8 cellular contexts compared by ENCODE assay signal in the genomic region with DNA sequence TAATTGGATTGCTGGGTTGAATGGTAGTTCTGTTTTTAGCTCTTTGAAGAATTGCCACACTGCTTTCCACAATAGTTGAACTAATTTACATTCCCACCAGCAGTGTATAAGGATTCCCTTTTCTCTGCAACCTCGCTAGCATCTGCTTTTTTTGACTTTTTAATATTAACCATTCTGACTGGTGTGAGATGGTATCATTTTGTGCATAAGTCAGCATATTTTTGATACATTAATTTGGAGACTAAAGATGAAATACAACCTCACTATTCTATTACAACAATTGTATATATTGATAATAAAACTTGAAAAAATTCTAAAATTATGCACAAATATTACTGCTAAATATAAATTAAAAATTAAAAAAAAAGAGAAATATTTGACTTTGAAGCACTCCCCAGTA.
DNase-seq lines count a peak whose midpoint lies in the region; ATAC-seq, FAIRE-seq and TF ChIP-seq lines count a peak whose summit lies in the region.
"Not testable (repeated sequence)": the region's sequence is repeated elsewhere in the genome, so short reads cannot be mapped to it uniquely, and the experiment has no call there.

No MANE protein-coding gene starts in this region.

- H2AK5ac ChIP-seq in IMR-90 (ENCODE audit: low read depth, low read length): not testable (repeated sequence)

- not testable (repeated sequence) for H2BK5ac ChIP-seq in IMR-90 (ENCODE audit: low read depth, low read length, poor library complexity, severe bottlenecking)

- TF ChIP-seq POLR2A in A549 (IDR thresholded peaks at IDR 0.05; ENCODE audit: low read length); IMR-90 (IDR thresholded peaks at IDR 0.05; ENCODE audit: low read depth, low read length); K562 (conservative IDR thresholded peaks at IDR 0.05); HepG2 (IDR thresholded peaks at IDR 0.05; ENCODE audit: insufficient read depth in 1 of 2, low read depth in 2 of 2, low read length in 2 of 2): not testable (repeated sequence)

- TF ChIP-seq RAD21 in A549 (conservative IDR thresholded peaks at IDR 0.05 in 1 of 2, IDR thresholded peaks at IDR 0.05 in 1 of 2); IMR-90 (IDR thresholded peaks at IDR 0.05; ENCODE audit: low read length); K562 (CRISPR knock-in tag; conservative IDR thresholded peaks at IDR 0.05 in 1 of 2, IDR thresholded peaks at IDR 0.05 in 1 of 2); HepG2 (CRISPR knock-in tag; IDR thresholded peaks at IDR 0.05): not testable (repeated sequence)

- not testable (repeated sequence) for ATAC-seq in A549; IMR-90 (ENCODE audit: low read depth); K562; HepG2; pancreas

- H4K5ac ChIP-seq in IMR-90 (ENCODE audit: low read depth, low read length): not testable (repeated sequence)

- TF ChIP-seq EP300 in A549 (IDR thresholded peaks at IDR 0.05); K562 (IDR thresholded peaks at IDR 0.05; ENCODE audit: low read length); HepG2 (IDR thresholded peaks at IDR 0.05; ENCODE audit: low read depth in 2 of 2, low read length in 2 of 2); HepG2 (CRISPR knock-in tag; IDR thresholded peaks at IDR 0.05; ENCODE audit: borderline replicate concordance): not testable (repeated sequence)

- H2BK120ac ChIP-seq in IMR-90 (ENCODE audit: low read depth, low read length): not testable (repeated sequence)

- H3K4me3 ChIP-seq in A549; IMR-90 (ENCODE audit: insufficient read depth, low read depth, low read length); K562; HepG2 (replicated peaks in 1 of 3; ENCODE audit: insufficient read depth in 1 of 3, low read depth in 2 of 3, low read length in 3 of 3); pancreas: not testable (repeated sequence)

- H4K91ac ChIP-seq in IMR-90 (ENCODE audit: insufficient read depth, low read depth, low read length): not testable (repeated sequence)

- H3K23ac ChIP-seq in IMR-90 (ENCODE audit: low read depth, low read length): not testable (repeated sequence)

- H3K56ac ChIP-seq in IMR-90 (ENCODE audit: extremely low read depth, insufficient read depth, low read length): not testable (repeated sequence)

- in situ Hi-C loops in IMR-90 (cut with MboI; ENCODE audit: low sequenced_read_pairs); K562 (cut with MboI); HepG2 (cut with HindIII; ENCODE audit: extremely low pct_ligation_motif_present, low pct_unique_long_range_greater_than_20kb): not testable (repeated sequence)

- H3K79me1 ChIP-seq in IMR-90 (ENCODE audit: low read depth in 1 of 2, low read length in 2 of 2): not testable (repeated sequence)

- not testable (repeated sequence) for TF ChIP-seq CTCF in A549 (IDR thresholded peaks at IDR 0.05); IMR-90 (conservative IDR thresholded peaks at IDR 0.05; ENCODE audit: low read depth, low read length); K562 (IDR thresholded peaks at IDR 0.05 in 2 of 3, conservative IDR thresholded peaks at IDR 0.05 in 1 of 3; ENCODE audit: insufficient read depth in 2 of 3, low read depth in 1 of 3, low read length in 3 of 3); HepG2 (CRISPR knock-in tag; IDR thresholded peaks at IDR 0.05); pancreas (IDR thresholded peaks at IDR 0.05)

- not testable (repeated sequence) for H3K36me3 ChIP-seq in IMR-90 (ENCODE audit: control insufficient read depth, insufficient read depth, low read length); K562 (ENCODE audit: control insufficient read depth, insufficient read depth, low read length); HepG2 (replicated peaks in 1 of 2; ENCODE audit: control insufficient read depth in 1 of 2, insufficient read depth in 2 of 2, low read length in 2 of 2); pancreas

- intact Hi-C loops in IMR-90 (cut with micrococcal nuclease); K562 (cut with micrococcal nuclease); HepG2 (cut with micrococcal nuclease; ENCODE audit: unreplicated experiment); pancreas (cut with DNase I): not testable (repeated sequence)

- FAIRE-seq in A549 (lab: Jason Lieb, UNC) (peak; percentile 91), GM18507 (lab: Jason Lieb, UNC) (peak; percentile 86), colon (lab: Jason Lieb, UNC) (peak; percentile 95), frontal cortex (lab: Jason Lieb, UNC) (peak; percentile 40), pancreas (lab: Jason Lieb, UNC) (peak; percentile 95)
- not testable (repeated sequence) for FAIRE-seq in K562 (lab: Jason Lieb, UNC); HepG2 (lab: Jason Lieb, UNC)

- H3K9me1 ChIP-seq in IMR-90 (ENCODE audit: insufficient read depth, low read length); K562 (ENCODE audit: control insufficient read depth, insufficient read depth, low read length): not testable (repeated sequence)

- not testable (repeated sequence) for H3K27me3 ChIP-seq in IMR-90 (ENCODE audit: control insufficient read depth, insufficient read depth, low read length); K562 (ENCODE audit: control insufficient read depth in 2 of 2, insufficient read depth in 2 of 2, low read length in 2 of 2); HepG2 (ENCODE audit: control insufficient read depth in 1 of 2, insufficient read depth in 2 of 2, low read length in 2 of 2); pancreas

- H3K4ac ChIP-seq in IMR-90 (ENCODE audit: low read depth, low read length): not testable (repeated sequence)

- not testable (repeated sequence) for H3K14ac ChIP-seq in IMR-90 (replicated peaks; ENCODE audit: low read depth, low read length)

- H3K9ac ChIP-seq in IMR-90 (ENCODE audit: low read depth, low read length); K562 (ENCODE audit: insufficient read depth in 1 of 2, low read depth in 2 of 2, low read length in 2 of 2); HepG2 (ENCODE audit: insufficient read depth, low read depth, low read length): not testable (repeated sequence)

- H3K4me1 ChIP-seq in A549; IMR-90 (ENCODE audit: control insufficient read depth, insufficient read depth, low read length); K562 (replicated peaks in 1 of 2; ENCODE audit: control insufficient read depth in 2 of 2, insufficient read depth in 2 of 2, low read length in 2 of 2); HepG2 (ENCODE audit: insufficient read depth, low read length); pancreas: not testable (repeated sequence)

- CTCF ChIA-PET in A549 (lab: Yijun Ruan, JAX); IMR-90 (lab: Yijun Ruan, JAX); K562 (lab: Yijun Ruan, JAX; ENCODE audit: low intra/inter-chr PET ratio); HepG2 (lab: Yijun Ruan, JAX; ENCODE audit: low intra/inter-chr PET ratio, low total read pairs): not testable (repeated sequence)

- BruUV-seq in IMR-90 (replicated peaks; lab: Mats Ljungman, UMichigan); K562 (replicated peaks; lab: Mats Ljungman, UMichigan); HepG2 (replicated peaks; lab: Mats Ljungman, UMichigan): not testable (repeated sequence)

- not testable (repeated sequence) for DNase-seq in A549 (ENCODE audit: low read depth in 1 of 2, low spot score in 1 of 2); GM18507 (ENCODE audit: extremely low spot score, insufficient read length, low read depth); IMR-90; K562 (ENCODE audit: extremely low read depth in 1 of 4, low spot score in 3 of 4); frontal cortex (ENCODE audit: low spot score in 2 of 2); HepG2 (ENCODE audit: low spot score); pancreas

- H2AK9ac ChIP-seq in IMR-90 (replicated peaks; ENCODE audit: low read depth, low read length, poor library complexity): not testable (repeated sequence)

- H3K79me2 ChIP-seq in K562 (ENCODE audit: control insufficient read depth, insufficient read depth, low read length); HepG2 (ENCODE audit: insufficient read depth, low read length): not testable (repeated sequence)

- WGBS in A549 (ENCODE audit: missing lambda C conversion rate): 0% methylated on average over 1 of the region's 1 CpG
- WGBS in IMR-90 (ENCODE audit: extremely low coverage in 2 of 2, insufficient read length in 1 of 2), 2 experiments: no CpG with 5 or more reads among the region's 1 CpG
- WGBS in K562 (ENCODE audit: insufficient coverage, low coverage, missing lambda C conversion rate): 0% methylated on average over 1 of the region's 1 CpG
- WGBS in HepG2 (ENCODE audit: low lambda C conversion rate): 0% methylated on average over 1 of the region's 1 CpG
- 21 to 46% methylated on average over 1 of the region's 1 CpG for WGBS in pancreas, 2 donors

- H2AFZ ChIP-seq in IMR-90 (replicated peaks; ENCODE audit: low read length, poor library complexity); K562 (ENCODE audit: low read depth, low read length); HepG2 (ENCODE audit: low read length): not testable (repeated sequence)

- not testable (repeated sequence) for H3K4me2 ChIP-seq in A549; IMR-90 (ENCODE audit: low read depth, low read length); K562 (ENCODE audit: insufficient read depth, low read length); HepG2 (ENCODE audit: low read depth, low read length)

- not testable (repeated sequence) for H3K27ac ChIP-seq in A549; IMR-90 (ENCODE audit: insufficient read depth, low read length); K562 (ENCODE audit: extremely low read depth, low read depth, low read length); HepG2 (ENCODE audit: extremely low read length, insufficient read depth, low read length); pancreas

- H3K18ac ChIP-seq in IMR-90 (ENCODE audit: low read depth, low read length): not testable (repeated sequence)

- H4K20me1 ChIP-seq in IMR-90 (ENCODE audit: insufficient read depth, low read length); K562 (replicated peaks; ENCODE audit: control insufficient read depth, insufficient read depth, low read length); HepG2 (ENCODE audit: insufficient read depth, low read length): not testable (repeated sequence)

- H2BK20ac ChIP-seq in IMR-90 (ENCODE audit: low read depth, low read length): not testable (repeated sequence)

- H4K8ac ChIP-seq in IMR-90 (ENCODE audit: low read depth in 2 of 2, low read length in 2 of 2): not testable (repeated sequence)

- not testable (repeated sequence) for H2BK15ac ChIP-seq in IMR-90 (ENCODE audit: low read depth, low read length)

- dilution Hi-C loops in IMR-90 (cut with HindIII; ENCODE audit: low sequenced_read_pairs, unreplicated experiment): not testable (repeated sequence)

- POLR2A ChIA-PET in A549 (lab: Yijun Ruan, JAX); IMR-90 (lab: Charles Lee; ENCODE audit: unreplicated experiment); K562 (lab: Yijun Ruan, JAX); HepG2 (lab: Yijun Ruan, JAX): not testable (repeated sequence)

- not testable (repeated sequence) for H3K9me3 ChIP-seq in A549; IMR-90 (ENCODE audit: control insufficient read depth, insufficient read depth, low read length); K562 (replicated peaks; ENCODE audit: control insufficient read depth, insufficient read depth, low read depth, low read length); pancreas
- peaks cover 49% of the 10 kb centered on the region for H3K9me3 ChIP-seq in HepG2 (ENCODE audit: low read length)
